Comparison of ENCODE assay signal across 19 cellular contexts in the genomic region with DNA sequence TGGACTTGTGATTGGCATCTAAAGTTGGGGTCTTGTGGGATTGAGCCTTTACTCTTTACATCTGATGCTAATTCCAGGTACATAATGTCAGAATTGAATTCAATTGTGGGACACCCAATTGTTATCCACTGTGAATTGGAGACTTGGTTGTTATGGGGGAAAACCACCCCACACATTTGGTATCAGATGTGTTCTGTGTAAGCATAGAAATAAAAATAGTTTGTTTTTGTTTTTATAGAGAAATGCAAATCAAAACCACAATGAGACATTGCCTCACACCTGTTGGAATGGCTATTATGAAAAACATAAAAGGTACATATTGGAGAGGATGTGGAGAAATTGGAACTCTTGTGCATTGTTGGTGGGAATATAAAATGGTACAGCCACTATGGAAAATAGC. TPM values are rescaled to one million over a fixed set of nuclear protein-coding genes. Genes with fewer than 3 reads are reported as not detected.
"Had no signal": no experiment of that assay in that cellular context is flagged by ENCODE, and none has a peak within 500 bp of the region (broad histone marks: within the 10 kb centered on the region; RNA-seq: fewer than 3 reads in every experiment).

No MANE protein-coding gene starts in this region.

- H3K36me3 Mint-ChIP-seq: naive thymus-derived CD8-positive, alpha-beta T cell; stimulated activated memory B cell treated with anti-CD40 and anti-IgM and Interleukin-4, amounts not matched to agents 10 μg/mL and 1 μg/mL and 100 μg/mL, for 72 hours had no signal

- H3K9me3 Mint-ChIP-seq: activated CD4-positive, alpha-beta T cell treated with anti-CD3 and anti-CD28 coated beads, Interleukin-2, amount 10 ng/mL, durations not matched to agents 7 days and 5 days; activated T-helper 1 cell treated with anti-CD3 and anti-CD28 coated beads, Interleukin-12 subunit alpha, Interleukin-12 subunit beta, Interleukin-2, Interleukin-4 antibody, amounts not matched to agents 30 ng/mL and 10 ng/mL and 1 ng/mL, durations not matched to agents 14 hours and 24 hours and 36 hours had no signal

- H3K9me3 ChIP-seq: neutrophil had no signal

- H3K27ac ChIP-seq: dorsolateral prefrontal cortex, neutrophil had no signal

- H3K27ac Mint-ChIP-seq: activated B cell treated with CpG ODN at 0.5 μM for 24 hours; activated CD4-positive, alpha-beta T cell treated with anti-CD3 and anti-CD28 coated beads, Interleukin-2, amount 10 ng/mL, durations not matched to agents 7 days and 5 days; activated T-helper 1 cell treated with anti-CD3 and anti-CD28 coated beads, Interleukin-12 subunit alpha, Interleukin-12 subunit beta, Interleukin-2, Interleukin-4 antibody, amounts not matched to agents 30 ng/mL and 10 ng/mL and 1 ng/mL, durations not matched to agents 14 hours and 24 hours and 36 hours; endodermal cell; naive thymus-derived CD8-positive, alpha-beta T cell; stimulated activated memory B cell treated with anti-CD40 and anti-IgM and Interleukin-4, amounts not matched to agents 10 μg/mL and 1 μg/mL and 100 μg/mL, for 72 hours had no signal

- H3K4me1 Mint-ChIP-seq: activated B cell treated with CpG ODN at 0.5 μM for 24 hours; activated CD4-positive, alpha-beta T cell treated with anti-CD3 and anti-CD28 coated beads, Interleukin-2, amount 10 ng/mL, durations not matched to agents 7 days and 5 days; endodermal cell; naive thymus-derived CD8-positive, alpha-beta T cell; stimulated activated memory B cell treated with anti-CD40 and anti-IgM and Interleukin-4, amounts not matched to agents 10 μg/mL and 1 μg/mL and 100 μg/mL, for 72 hours had no signal

- DNase-seq: activated B cell treated with CpG ODN at 0.5 μM for 24 hours; activated CD4-positive, alpha-beta T cell treated with anti-CD3 and anti-CD28 coated beads, Interleukin-2, amount 10 ng/mL, durations not matched to agents 7 days and 5 days; activated CD8-positive, alpha-beta memory T cell treated with anti-CD3 and anti-CD28 coated beads for 24 hours; activated naive CD4-positive, alpha-beta T cell; aorta; dorsolateral prefrontal cortex; endodermal cell; kidney glomerular epithelial cell; left ventricle myocardium superior; mesenchymal stem cell; naive thymus-derived CD8-positive, alpha-beta T cell; stimulated activated CD4-positive, alpha-beta T cell treated with anti-CD3 and anti-CD28 coated beads, Interleukin-2, amount 100 ng/mL, for 48 hours had no signal

- ATAC-seq: left ventricle myocardium superior; naive thymus-derived CD8-positive, alpha-beta T cell; stimulated activated memory B cell treated with anti-CD40 and anti-IgM and Interleukin-4, amounts not matched to agents 10 μg/mL and 1 μg/mL and 100 μg/mL, for 72 hours had no signal

- H3K27me3 Mint-ChIP-seq: stimulated activated memory B cell treated with anti-CD40 and anti-IgM and Interleukin-4, amounts not matched to agents 10 μg/mL and 1 μg/mL and 100 μg/mL, for 72 hours had no signal

- H3K4me3 Mint-ChIP-seq: activated B cell treated with CpG ODN at 0.5 μM for 24 hours; activated CD4-positive, alpha-beta T cell treated with anti-CD3 and anti-CD28 coated beads, Interleukin-2, amount 10 ng/mL, durations not matched to agents 7 days and 5 days; activated T-helper 1 cell treated with anti-CD3 and anti-CD28 coated beads, Interleukin-12 subunit alpha, Interleukin-12 subunit beta, Interleukin-2, Interleukin-4 antibody, amounts not matched to agents 30 ng/mL and 10 ng/mL and 1 ng/mL, durations not matched to agents 14 hours and 24 hours and 36 hours; endodermal cell; naive thymus-derived CD8-positive, alpha-beta T cell; stimulated activated memory B cell treated with anti-CD40 and anti-IgM and Interleukin-4, amounts not matched to agents 10 μg/mL and 1 μg/mL and 100 μg/mL, for 72 hours had no signal

- H3K27me3 ChIP-seq: neutrophil had no signal

RNA-seq across cellular contexts. Expression of gene CPA3, which starts 58.5 kb away (rescaled TPM):
- total RNA-seq: activated B cell treated with CpG ODN at 0.5 μM for 24 hours; activated CD4-positive, alpha-beta T cell treated with anti-CD3 and anti-CD28 coated beads, Interleukin-2, amount 10 ng/mL, durations not matched to agents 7 days and 5 days; activated T-helper 1 cell treated with anti-CD3 and anti-CD28 coated beads, Interleukin-12 subunit alpha, Interleukin-12 subunit beta, Interleukin-2, Interleukin-4 antibody, amounts not matched to agents 30 ng/mL and 10 ng/mL and 1 ng/mL, durations not matched to agents 14 hours and 24 hours and 36 hours; bronchial epithelial cell; endodermal cell; epithelial cell of proximal tubule; frontal cortex; naive thymus-derived CD8-positive, alpha-beta T cell; renal cortical epithelial cell had no signal
- polyA plus RNA-seq: naive thymus-derived CD8-positive, alpha-beta T cell had no signal
